Comparison of ENCODE assay signal across 9 cellular contexts in the genomic region with DNA sequence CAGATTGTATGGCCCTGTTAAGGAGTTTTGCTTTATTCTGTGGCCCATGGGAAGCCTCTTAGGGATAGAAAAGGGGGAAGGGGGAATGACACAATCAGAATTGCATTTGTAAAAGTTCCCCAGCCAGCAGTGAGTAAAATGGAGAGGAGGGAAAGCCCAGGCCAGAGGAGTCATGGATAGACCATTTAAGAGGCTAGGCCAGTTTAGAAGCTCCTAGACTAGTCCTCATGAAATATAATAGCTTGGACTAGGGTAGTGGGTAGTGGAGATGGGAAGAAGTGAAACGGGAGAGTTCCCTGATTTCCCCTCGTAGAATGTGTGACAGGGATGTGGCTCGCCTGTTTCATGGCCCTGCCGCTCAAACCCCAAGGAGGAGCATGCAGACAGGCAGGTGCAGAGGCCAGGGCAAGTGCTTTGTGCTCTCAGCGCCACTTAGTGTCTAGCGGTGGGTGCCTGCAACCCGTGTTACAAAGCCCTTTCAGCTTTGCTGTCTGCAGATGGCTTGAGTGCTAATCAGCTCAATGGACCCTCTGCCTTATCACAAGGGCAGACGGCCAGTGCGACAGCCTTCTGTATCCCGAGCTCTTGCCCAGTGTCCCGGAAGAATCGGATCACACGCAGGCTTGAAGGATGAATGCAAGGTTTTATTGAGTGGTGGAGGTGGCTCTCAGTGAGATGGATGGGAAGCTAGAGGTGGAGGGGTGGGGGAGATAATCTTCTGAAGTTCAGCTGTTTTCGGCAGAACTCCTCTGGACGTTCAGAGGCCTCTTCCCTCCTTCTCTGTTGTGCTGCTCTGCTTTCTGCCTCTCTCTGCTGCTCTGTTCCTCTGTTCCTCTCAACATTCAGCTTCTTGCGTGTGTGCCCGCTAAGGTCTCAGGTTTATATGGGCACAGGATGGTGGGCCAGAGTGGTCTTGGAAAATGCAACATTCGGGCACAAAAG.
DNase-seq lines count a peak whose midpoint lies in the region; ATAC-seq, FAIRE-seq and TF ChIP-seq lines count a peak whose summit lies in the region.
"Had no signal": no experiment of that assay in that cellular context is flagged by ENCODE, and none has a peak within 500 bp of the region (broad histone marks: within the 10 kb centered on the region; RNA-seq: fewer than 3 reads in every experiment).

No MANE protein-coding gene starts in this region.

- H3K27me3 ChIP-seq in WERI-Rb-1 (ENCODE audit: insufficient read depth, low read depth, severe bottlenecking) (no peaks in the 10 kb centered on the region), HepG2 (ENCODE audit: control insufficient read depth in 1 of 2, insufficient read depth in 2 of 2, low read length in 2 of 2) (no peaks in the 10 kb centered on the region)

- H4K20me1 ChIP-seq in HepG2 (ENCODE audit: insufficient read depth, low read length), result no peaks in the 10 kb centered on the region

- H3K36me3 ChIP-seq in WERI-Rb-1 (no peaks in the 10 kb centered on the region), HepG2 (replicated peaks in 1 of 2; ENCODE audit: control insufficient read depth in 1 of 2, insufficient read depth in 2 of 2, low read length in 2 of 2) (no peaks in the 10 kb centered on the region)

- POLR2A ChIA-PET in HepG2 (lab: Yijun Ruan, JAX), result interaction anchor here (1.0 to 1.5 kb wide), 2 partner anchors 14 to 147 kb away, joined by 4 read pairs; no protein-coding TSS in a partner anchor

- peak; percentile 95 for FAIRE-seq in HepG2 (lab: Jason Lieb, UNC)
- FAIRE-seq: colon had no signal

- DNase-seq in MV-4-11 (lab: John Stamatoyannopoulos, UW) (peak; percentile 52), WERI-Rb-1 (peak; percentile 96), HepG2 (ENCODE audit: low spot score) (peak; percentile 46), GM19240 (ENCODE audit: insufficient read length, low spot score) (no peak), germinal center (ENCODE audit: low spot score) (no peak)

- CTCF ChIA-PET in HepG2 (lab: Yijun Ruan, JAX; ENCODE audit: low intra/inter-chr PET ratio, low total read pairs), result no interaction called here

- H2AFZ ChIP-seq in HepG2 (ENCODE audit: low read length), result no peak overlapping the region

- no TSS peak for BruUV-seq in HepG2 (replicated peaks; lab: Mats Ljungman, UMichigan)

- H3K4me3 ChIP-seq in WERI-Rb-1 (ENCODE audit: low read depth, low read length) (no peak overlapping the region), HepG2 (replicated peaks in 1 of 3; ENCODE audit: insufficient read depth in 1 of 3, low read depth in 2 of 3, low read length in 3 of 3) (peak overlapping the region in 1 of 3 experiments; percentile 11; a peak in 1 of 6 replicates)

- TF ChIP-seq CTCF in WERI-Rb-1 (IDR thresholded peaks at IDR 0.05; ENCODE audit: low read depth, low read length) (peak; percentile 90), HepG2 (CRISPR knock-in tag; IDR thresholded peaks at IDR 0.05) (peak; percentile 92)

- no peaks in the 10 kb centered on the region for H3K79me2 ChIP-seq in HepG2 (ENCODE audit: insufficient read depth, low read length)

- intact Hi-C loops in HepG2 (cut with micrococcal nuclease; ENCODE audit: unreplicated experiment), result loop anchor here (1.0 to 5.0 kb wide), 2 partner anchors 49 to 146 kb away; a partner anchor contains a TSS

- TF ChIP-seq POLR2A in HepG2 (IDR thresholded peaks at IDR 0.05; ENCODE audit: insufficient read depth in 1 of 2, low read depth in 2 of 2, low read length in 2 of 2), result no peak

- H3K27ac ChIP-seq in WERI-Rb-1, result peak overlapping the region; percentile 66
- no peak overlapping the region for H3K27ac ChIP-seq in HepG2 (ENCODE audit: extremely low read length, insufficient read depth, low read length)

- no peaks in the 10 kb centered on the region for H3K9me3 ChIP-seq in WERI-Rb-1 (ENCODE audit: severe bottlenecking)
- no peaks in the 10 kb centered on the region for H3K9me3 ChIP-seq in HepG2 (ENCODE audit: low read length)

- TF ChIP-seq EP300 in HepG2 (IDR thresholded peaks at IDR 0.05; ENCODE audit: low read depth in 2 of 2, low read length in 2 of 2) (no peak), HepG2 (CRISPR knock-in tag; IDR thresholded peaks at IDR 0.05; ENCODE audit: borderline replicate concordance) (no peak)

- peak overlapping the region; percentile 41 for H3K4me2 ChIP-seq in HepG2 (ENCODE audit: low read depth, low read length)

- in situ Hi-C loops in HepG2 (cut with HindIII; ENCODE audit: extremely low pct_ligation_motif_present, low pct_unique_long_range_greater_than_20kb), result no loop called here

- peaks cover 42% of the 10 kb centered on the region for H3K4me1 ChIP-seq in HepG2 (ENCODE audit: insufficient read depth, low read length)

- ATAC-seq in GM19395 (IDR thresholded peaks at IDR 0.05; ENCODE audit: unreplicated experiment) (peak; percentile 66), HepG2 (peak; percentile 98), HG03469 (IDR thresholded peaks at IDR 0.05; ENCODE audit: unreplicated experiment) (no peak), GM21515 (IDR thresholded peaks at IDR 0.05; ENCODE audit: unreplicated experiment) (no peak)

- no peak overlapping the region for H3K9ac ChIP-seq in HepG2 (ENCODE audit: insufficient read depth, low read depth, low read length)

- peak; percentile 70 for TF ChIP-seq RAD21 in HepG2 (CRISPR knock-in tag; IDR thresholded peaks at IDR 0.05)

- 18% methylated on average over 17 of the region's 18 CpGs for WGBS in HepG2 (ENCODE audit: low lambda C conversion rate)

TF ChIP-seq in HepG2, 621 proteins besides CTCF, POLR2A, EP300 and RAD21 (continues in another document):
- TF ChIP-seq ZBTB42 (CRISPR knock-in tag; IDR thresholded peaks at IDR 0.05), result no peak
- 0 out of 2 replicates have a peak, but pooled peaks have one; percentile 44 for TF ChIP-seq ZMAT3 (CRISPR knock-in tag; conservative IDR thresholded peaks at IDR 0.05)
- peak; percentile 44; the same call in 1 of the 2 replicates for TF ChIP-seq FOXO1 (CRISPR knock-in tag; IDR thresholded peaks at IDR 0.05)
- peak; percentile 67; the same call in 1 of the 2 replicates for TF ChIP-seq ZNF441 (CRISPR knock-in tag; IDR thresholded peaks at IDR 0.05; ENCODE audit: borderline replicate concordance)
- TF ChIP-seq DMAP1 (CRISPR knock-in tag; IDR thresholded peaks at IDR 0.05), result no peak
- no peak for TF ChIP-seq FOXJ3 (CRISPR knock-in tag; IDR thresholded peaks at IDR 0.05; ENCODE audit: borderline replicate concordance)
- TF ChIP-seq ZFX (CRISPR knock-in tag; IDR thresholded peaks at IDR 0.05; ENCODE audit: low read depth), result peak; percentile 48; the same call in 1 of the 2 replicates
- TF ChIP-seq LCORL (IDR thresholded peaks at IDR 0.05), result no peak
- TF ChIP-seq LCORL (CRISPR knock-in tag; IDR thresholded peaks at IDR 0.05), result peak; percentile 30; the same call in 1 of the 2 replicates
- TF ChIP-seq SAP130 (CRISPR knock-in tag; IDR thresholded peaks at IDR 0.05; ENCODE audit: low read depth), result peak; percentile 53
- TF ChIP-seq ZNF230 (CRISPR knock-in tag; IDR thresholded peaks at IDR 0.05), result 0 out of 2 replicates have a peak, but pooled peaks have one; percentile 30
- TF ChIP-seq, protein P1, sequence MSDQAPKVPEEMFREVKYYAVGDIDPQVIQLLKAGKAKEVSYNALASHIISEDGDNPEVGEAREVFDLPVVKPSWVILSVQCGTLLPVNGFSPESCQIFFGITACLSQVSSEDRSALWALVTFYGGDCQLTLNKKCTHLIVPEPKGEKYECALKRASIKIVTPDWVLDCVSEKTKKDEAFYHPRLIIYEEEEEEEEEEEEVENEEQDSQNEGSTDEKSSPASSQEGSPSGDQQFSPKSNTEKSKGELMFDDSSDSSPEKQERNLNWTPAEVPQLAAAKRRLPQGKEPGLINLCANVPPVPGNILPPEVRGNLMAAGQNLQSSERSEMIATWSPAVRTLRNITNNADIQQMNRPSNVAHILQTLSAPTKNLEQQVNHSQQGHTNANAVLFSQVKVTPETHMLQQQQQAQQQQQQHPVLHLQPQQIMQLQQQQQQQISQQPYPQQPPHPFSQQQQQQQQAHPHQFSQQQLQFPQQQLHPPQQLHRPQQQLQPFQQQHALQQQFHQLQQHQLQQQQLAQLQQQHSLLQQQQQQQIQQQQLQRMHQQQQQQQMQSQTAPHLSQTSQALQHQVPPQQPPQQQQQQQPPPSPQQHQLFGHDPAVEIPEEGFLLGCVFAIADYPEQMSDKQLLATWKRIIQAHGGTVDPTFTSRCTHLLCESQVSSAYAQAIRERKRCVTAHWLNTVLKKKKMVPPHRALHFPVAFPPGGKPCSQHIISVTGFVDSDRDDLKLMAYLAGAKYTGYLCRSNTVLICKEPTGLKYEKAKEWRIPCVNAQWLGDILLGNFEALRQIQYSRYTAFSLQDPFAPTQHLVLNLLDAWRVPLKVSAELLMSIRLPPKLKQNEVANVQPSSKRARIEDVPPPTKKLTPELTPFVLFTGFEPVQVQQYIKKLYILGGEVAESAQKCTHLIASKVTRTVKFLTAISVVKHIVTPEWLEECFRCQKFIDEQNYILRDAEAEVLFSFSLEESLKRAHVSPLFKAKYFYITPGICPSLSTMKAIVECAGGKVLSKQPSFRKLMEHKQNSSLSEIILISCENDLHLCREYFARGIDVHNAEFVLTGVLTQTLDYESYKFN (CRISPR knock-in tag; conservative IDR thresholded peaks at IDR 0.05), result no peak
- peak; percentile 54; the same call in 1 of the 2 replicates for TF ChIP-seq ZNF124 (CRISPR knock-in tag; IDR thresholded peaks at IDR 0.05)
- peak; percentile 44; the same call in 1 of the 2 replicates for TF ChIP-seq KAT8 (CRISPR knock-in tag; IDR thresholded peaks at IDR 0.05)
- peak; percentile 82 for TF ChIP-seq STAG1 (CRISPR knock-in tag; IDR thresholded peaks at IDR 0.05)

Comparison
In these comparisons a context has a peak if more than half of its experiments do, and no peak if none do; other contexts are left out.
1. ATAC-seq: peak in GM19395 (single experiment) and HepG2 (single experiment); none in HG03469 (single experiment) and GM21515 (single experiment).
2. DNase-seq: peak in MV-4-11 (single experiment), WERI-Rb-1 (single experiment) and HepG2 (single experiment); none in GM19240 (single experiment) and germinal center (single experiment).